24 cellular contexts compared by ENCODE assay signal in the genomic region with DNA sequence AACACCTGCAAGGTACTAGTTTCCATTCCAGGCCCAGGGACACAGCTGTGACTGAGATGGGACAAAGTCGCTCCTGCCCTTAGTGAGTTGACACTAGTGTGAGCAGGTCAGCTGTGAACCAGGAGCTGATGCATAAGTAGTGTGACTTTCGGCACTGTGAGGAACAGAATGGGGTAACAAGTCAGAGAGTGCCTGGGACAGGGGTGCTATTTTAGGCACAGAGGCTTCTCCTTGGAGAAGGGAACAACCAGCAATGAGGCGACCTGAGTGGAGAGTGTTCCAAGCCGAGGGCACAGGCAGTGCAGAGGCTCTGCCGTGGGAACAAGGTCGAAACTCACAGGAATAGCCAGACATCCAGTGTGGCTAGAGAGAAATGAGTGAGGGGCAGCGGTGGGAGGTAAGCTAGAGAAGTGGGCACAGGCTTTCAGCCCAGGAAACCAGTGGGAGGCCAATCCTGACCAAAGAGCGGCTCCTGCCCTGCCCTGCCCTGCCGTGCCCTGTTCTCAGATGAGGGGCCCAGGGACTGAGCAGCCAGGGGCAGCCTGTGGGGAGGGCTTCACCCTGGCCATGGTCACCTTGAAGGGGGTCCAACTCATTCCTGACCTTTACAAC.
"Had no signal": no experiment of that assay in that cellular context is flagged by ENCODE, and none has a peak within 500 bp of the region (broad histone marks: within the 10 kb centered on the region; RNA-seq: fewer than 3 reads in every experiment).

No MANE protein-coding gene starts in this region.

- H2AFZ ChIP-seq: hepatocyte had no signal

- H3K4me3 Mint-ChIP-seq: activated CD4-positive, alpha-beta T cell treated with anti-CD3 and anti-CD28 coated beads, Interleukin-2, amount 10 ng/mL, durations not matched to agents 24 days and 14 days; activated CD8-positive, alpha-beta T cell treated with anti-CD3 and anti-CD28 coated beads, Interleukin-2, amount 10 ng/mL, durations not matched to agents 7 days and 5 days; activated naive CD4-positive, alpha-beta T cell treated with anti-CD3 and anti-CD28 coated beads, Interleukin-2, amount 50 U/mL, for 24 hours; activated T-cell treated with anti-CD3 and anti-CD28 coated beads, Interleukin-2, amount 50 U/mL, for 72 hours; nephron; T-cell had no signal

- H3K27me3 ChIP-seq: adrenal gland, esophagus squamous epithelium, hepatocyte, thyroid gland had no signal

- ATAC-seq: activated T-cell treated with anti-CD3 and anti-CD28 coated beads, Interleukin-2, amount 50 U/mL, for 72 hours; left colon; right cardiac atrium; SK-N-SH treated with all-trans-retinoic acid at 6 μM for 48 hours; T-cell had no signal

- H3K27me3 Mint-ChIP-seq: activated CD4-positive, alpha-beta T cell treated with anti-CD3 and anti-CD28 coated beads, Interleukin-2, amount 10 ng/mL, durations not matched to agents 24 days and 14 days; activated naive CD4-positive, alpha-beta T cell treated with anti-CD3 and anti-CD28 coated beads, Interleukin-2, amount 50 U/mL, for 24 hours; T-cell had no signal

- H3K79me2 ChIP-seq: hepatocyte had no signal

- H3K36me3 Mint-ChIP-seq: activated naive CD4-positive, alpha-beta T cell treated with anti-CD3 and anti-CD28 coated beads, Interleukin-2, amount 50 U/mL, for 24 hours had no signal

- H3K9me3 Mint-ChIP-seq: activated CD4-positive, alpha-beta T cell treated with anti-CD3 and anti-CD28 coated beads, Interleukin-2, amount 10 ng/mL, durations not matched to agents 24 days and 14 days; activated naive CD4-positive, alpha-beta T cell treated with anti-CD3 and anti-CD28 coated beads, Interleukin-2, amount 50 U/mL, for 24 hours; activated T-cell treated with anti-CD3 and anti-CD28 coated beads, Interleukin-2, amount 50 U/mL, for 72 hours; nephron; T-cell had no signal

- H3K9me3 ChIP-seq: adrenal gland, esophagus squamous epithelium, prostate gland, thyroid gland had no signal

- H3K4me1 Mint-ChIP-seq: activated CD4-positive, alpha-beta T cell treated with anti-CD3 and anti-CD28 coated beads, Interleukin-2, amount 10 ng/mL, durations not matched to agents 24 days and 14 days; activated naive CD4-positive, alpha-beta T cell treated with anti-CD3 and anti-CD28 coated beads, Interleukin-2, amount 50 U/mL, for 24 hours; nephron; T-cell had no signal

- H3K4me2 ChIP-seq: hepatocyte had no signal

- H3K36me3 ChIP-seq: adrenal gland, prostate gland had no signal

- H3K27ac ChIP-seq: adrenal gland, esophagus squamous epithelium, hepatocyte, prostate gland, thyroid gland had no signal

- H3K27ac Mint-ChIP-seq: activated CD4-positive, alpha-beta T cell treated with anti-CD3 and anti-CD28 coated beads, Interleukin-2, amount 10 ng/mL, durations not matched to agents 24 days and 14 days; activated CD8-positive, alpha-beta T cell treated with anti-CD3 and anti-CD28 coated beads, Interleukin-2, amount 10 ng/mL, durations not matched to agents 7 days and 5 days; activated naive CD4-positive, alpha-beta T cell treated with anti-CD3 and anti-CD28 coated beads, Interleukin-2, amount 50 U/mL, for 24 hours; activated T-cell treated with anti-CD3 and anti-CD28 coated beads, Interleukin-2, amount 50 U/mL, for 72 hours; nephron; T-cell had no signal

- H3K4me1 ChIP-seq: adrenal gland, esophagus squamous epithelium, prostate gland, thyroid gland had no signal

- H3K4me3 ChIP-seq: adrenal gland, esophagus squamous epithelium, hepatocyte, lung, prostate gland, thyroid gland had no signal

- DNase-seq: activated CD4-positive, alpha-beta T cell treated with anti-CD3 and anti-CD28 coated beads, Interleukin-2, amount 10 ng/mL, durations not matched to agents 24 days and 14 days; activated CD8-positive, alpha-beta memory T cell treated with anti-CD3 and anti-CD28 coated beads, Interleukin-2, amount 50 U/mL, for 4 hours; activated CD8-positive, alpha-beta T cell treated with anti-CD3 and anti-CD28 coated beads, Interleukin-2, amount 10 ng/mL, durations not matched to agents 7 days and 5 days; activated effector memory CD4-positive, alpha-beta T cell treated with anti-CD3 and anti-CD28 coated beads, Interleukin-2, amount 50 U/mL, for 16 hours; activated T-cell treated with anti-CD3 and anti-CD28 coated beads, Interleukin-2, amount 50 U/mL, for 72 hours; adrenal gland; dermis blood vessel endothelial cell; effector memory CD4-positive, alpha-beta T cell; esophagus squamous epithelium; left colon; midbrain; small intestine; stimulated activated CD4-positive, alpha-beta T cell treated with anti-CD3 and anti-CD28 coated beads, Interleukin-15, amount 100 ng/mL, for 24 hours; stimulated activated CD4-positive, alpha-beta T cell treated with anti-CD3 and anti-CD28 coated beads, Interleukin-2, amount 100 ng/mL, for 48 hours; T-cell; T-helper 9 cell; thyroid gland had no signal
